14 cellular contexts compared by ENCODE assay signal in genomic region chr4:89069481-89069880, GRCh38. TPM values are rescaled to one million over a fixed set of nuclear protein-coding genes. Genes with fewer than 3 reads are reported as not detected.
DNase-seq lines count a peak whose midpoint lies in the region; ATAC-seq and TF ChIP-seq lines count a peak whose summit lies in the region.
"Had no signal": no experiment of that assay in that cellular context is flagged by ENCODE, and none has a peak within 500 bp of the region (broad histone marks: within the 10 kb centered on the region; RNA-seq: fewer than 3 reads in every experiment).

No MANE protein-coding gene starts in this region.

- ATAC-seq in GM18511 (IDR thresholded peaks at IDR 0.05; ENCODE audit: unreplicated experiment) (peak; percentile 89), GM19468 (IDR thresholded peaks at IDR 0.05; ENCODE audit: extremely low read depth, unreplicated experiment) (peak; percentile 64), HG02973 (IDR thresholded peaks at IDR 0.05; ENCODE audit: unreplicated experiment) (peak; percentile 66), left ventricle myocardium superior (no peak)

- TF ChIP-seq CTCF in Loucy (conservative IDR thresholded peaks at IDR 0.05; ENCODE audit: low read length), result no peak

- H3K36me3 ChIP-seq in Loucy (ENCODE audit: insufficient read depth, low read length), result no peaks in the 10 kb centered on the region
- H3K36me3 ChIP-seq: Peyer's patch, WERI-Rb-1 had no signal

- H3K4me2 ChIP-seq in Loucy (ENCODE audit: low read depth, low read length, poor library complexity, severe bottlenecking), result peak overlapping the region; percentile 39

- intact Hi-C loops in left ventricle myocardium superior (cut with micrococcal nuclease), result no loop called here

- no peaks in the 10 kb centered on the region for H4K20me1 ChIP-seq in Loucy (ENCODE audit: insufficient read depth, low read length, poor library complexity, severe bottlenecking)

- no peaks in the 10 kb centered on the region for H3K27me3 ChIP-seq in Loucy (ENCODE audit: insufficient read depth, low read length, poor library complexity, severe bottlenecking)
- H3K27me3 ChIP-seq: Peyer's patch had no signal

- no peaks in the 10 kb centered on the region for H3K9me2 ChIP-seq in Loucy (replicated peaks; ENCODE audit: low read depth, low read length)

- H3K79me2 ChIP-seq in Loucy (ENCODE audit: insufficient read depth, low read length), result no peaks in the 10 kb centered on the region

- DNase-seq in DMS153 treated with DMSO at 0.1 percent for 48 hours (lab: John Stamatoyannopoulos, UW; ENCODE audit: unreplicated experiment) (no peak), left ventricle myocardium superior (no peak), DMS153 (lab: John Stamatoyannopoulos, UW) (no peak)
- DNase-seq in activated CD8-positive, alpha-beta memory T cell treated with anti-CD3 and anti-CD28 coated beads, Interleukin-2, amount 50 U/mL, for 4 hours, result no peak
- DNase-seq: C1 segment of cervical spinal cord, kidney, NCI-H1436, Peyer's patch, substantia nigra, WERI-Rb-1 had no signal

- no peaks in the 10 kb centered on the region for H3F3A ChIP-seq in Loucy (ENCODE audit: low read depth)

- no peak overlapping the region for H3K9ac ChIP-seq in Loucy (ENCODE audit: low read depth, low read length, poor library complexity, severe bottlenecking)

- H2AFZ ChIP-seq in Loucy (ENCODE audit: low read length), result 0 out of 2 replicates have a peak overlapping the region, but pooled peaks have one; percentile 2

- peaks cover 8% of the 10 kb centered on the region for H3K4me1 ChIP-seq in Loucy (ENCODE audit: insufficient read depth, low read length, poor library complexity, severe bottlenecking)
- H3K4me1 ChIP-seq: Peyer's patch had no signal

- H3K9me3 ChIP-seq in Loucy (ENCODE audit: insufficient read depth, low read depth, low read length), result no peaks in the 10 kb centered on the region; the same call in none of the 2 replicates
- H3K9me3 ChIP-seq: Peyer's patch had no signal

- no peak overlapping the region for H3K4me3 ChIP-seq in Loucy (ENCODE audit: low read length, poor library complexity, severe bottlenecking)
- H3K4me3 ChIP-seq: Peyer's patch had no signal

RNA-seq across cellular contexts. Expression of gene FAM13A, which starts 12.5 kb away (rescaled TPM):
- total RNA-seq in left ventricle myocardium superior, result 13.7 TPM

RNA-seq across cellular contexts. Expression of gene TIGD2, which starts 41.9 kb away (rescaled TPM):
- total RNA-seq in left ventricle myocardium superior, result 2.4 TPM
